Comparison of ENCODE assay signal across 8 cellular contexts in genomic region chr18:72672364-72673151, GRCh38.
DNase-seq lines count a peak whose midpoint lies in the region; ATAC-seq and TF ChIP-seq lines count a peak whose summit lies in the region.

No MANE protein-coding gene starts in this region.

- H3K27me3 ChIP-seq in foreskin keratinocyte (no peaks in the 10 kb centered on the region), thoracic aorta (replicated peaks; ENCODE audit: insufficient read depth) (no peaks in the 10 kb centered on the region)

- no peak overlapping the region for H3K4me3 ChIP-seq in Jurkat, Clone E6-1 (ENCODE audit: low read length)
- no peak overlapping the region for H3K4me3 ChIP-seq in thoracic aorta

- no peak overlapping the region for H3K27ac Mint-ChIP-seq in activated naive CD4-positive, alpha-beta T cell treated with anti-CD3 and anti-CD28 coated beads for 36 hours
- no peak overlapping the region for H3K27ac Mint-ChIP-seq in activated naive CD4-positive, alpha-beta T cell treated with anti-CD3 and anti-CD28 coated beads, Interleukin-2, amount 10 ng/mL, durations not matched to agents 7 days and 5 days

- no peaks in the 10 kb centered on the region for H3K9me3 ChIP-seq in thoracic aorta

- H3K4me3 Mint-ChIP-seq in activated naive CD4-positive, alpha-beta T cell treated with anti-CD3 and anti-CD28 coated beads for 36 hours = no peak overlapping the region
- no peak overlapping the region for H3K4me3 Mint-ChIP-seq in activated naive CD4-positive, alpha-beta T cell treated with anti-CD3 and anti-CD28 coated beads, Interleukin-2, amount 10 ng/mL, durations not matched to agents 7 days and 5 days

- peaks cover 10% of the 10 kb centered on the region for H3K27me3 Mint-ChIP-seq in activated naive CD4-positive, alpha-beta T cell treated with anti-CD3 and anti-CD28 coated beads for 36 hours (ENCODE audit: low read depth)
- peaks cover 4% of the 10 kb centered on the region for H3K27me3 Mint-ChIP-seq in activated naive CD4-positive, alpha-beta T cell treated with anti-CD3 and anti-CD28 coated beads, Interleukin-2, amount 10 ng/mL, durations not matched to agents 7 days and 5 days

- H3K36me3 ChIP-seq in thoracic aorta = no peaks in the 10 kb centered on the region

- no peaks in the 10 kb centered on the region for H3K36me3 Mint-ChIP-seq in activated naive CD4-positive, alpha-beta T cell treated with anti-CD3 and anti-CD28 coated beads for 36 hours (ENCODE audit: low read depth)
- H3K36me3 Mint-ChIP-seq in activated naive CD4-positive, alpha-beta T cell treated with anti-CD3 and anti-CD28 coated beads, Interleukin-2, amount 10 ng/mL, durations not matched to agents 7 days and 5 days = no peaks in the 10 kb centered on the region

- TF ChIP-seq CTCF in foreskin keratinocyte (conservative IDR thresholded peaks at IDR 0.05) (peak; percentile 76), thoracic aorta (IDR thresholded peaks at IDR 0.05) (peak; percentile 10)

- no peaks in the 10 kb centered on the region for H3K4me1 Mint-ChIP-seq in activated naive CD4-positive, alpha-beta T cell treated with anti-CD3 and anti-CD28 coated beads for 36 hours (ENCODE audit: low read depth)
- H3K4me1 Mint-ChIP-seq in activated naive CD4-positive, alpha-beta T cell treated with anti-CD3 and anti-CD28 coated beads, Interleukin-2, amount 10 ng/mL, durations not matched to agents 7 days and 5 days = no peaks in the 10 kb centered on the region

- intact Hi-C loops in activated naive CD4-positive, alpha-beta T cell treated with anti-CD3 and anti-CD28 coated beads for 36 hours (cut with micrococcal nuclease) = loop anchor here (1.0 to 2.0 kb wide), 2 partner anchors 19 to 1890 kb away; no protein-coding TSS in a partner anchor

- CTCF ChIA-PET in activated naive CD4-positive, alpha-beta T cell treated with anti-CD3 and anti-CD28 coated beads for 36 hours (lab: Charles Lee) = interaction anchor here (0.5 to 1.1 kb wide), 5 partner anchors 13 to 856 kb away, joined by 3 to 4 read pairs (median 4); no protein-coding TSS in a partner anchor
- CTCF ChIA-PET in activated naive CD4-positive, alpha-beta T cell treated with anti-CD3 and anti-CD28 coated beads, Interleukin-2, amount 10 ng/mL, durations not matched to agents 7 days and 5 days (lab: Charles Lee) = interaction anchor here (0.9 to 1.1 kb wide), 2 partner anchors 19 kb away, joined by 5 to 7 read pairs; no protein-coding TSS in a partner anchor

- H3K4me1 ChIP-seq in foreskin keratinocyte (no peaks in the 10 kb centered on the region), thoracic aorta (ENCODE audit: control insufficient read depth in 1 of 2, low read depth in 2 of 2) (no peaks in the 10 kb centered on the region)

- ATAC-seq in GM21529 (IDR thresholded peaks at IDR 0.05; ENCODE audit: unreplicated experiment) (peak; percentile 42), SK-N-SH treated with all-trans-retinoic acid at 6 μM for 48 hours (peak; percentile 76), foreskin keratinocyte (peak; percentile 64), thoracic aorta (ENCODE audit: insufficient number of reproducible peaks, low FRiP score, low read depth) (no peak)

- H3K27ac ChIP-seq in foreskin keratinocyte (no peak overlapping the region), thoracic aorta (no peak overlapping the region)

- DNase-seq in activated naive CD4-positive, alpha-beta T cell treated with anti-CD3 and anti-CD28 coated beads for 36 hours = peak; percentile 15
- no peak for DNase-seq in activated naive CD4-positive, alpha-beta T cell treated with anti-CD3 and anti-CD28 coated beads, Interleukin-2, amount 10 ng/mL, durations not matched to agents 7 days and 5 days
- DNase-seq in Jurkat, Clone E6-1 (ENCODE audit: low read depth, low spot score) = peak; percentile 43
- DNase-seq in foreskin keratinocyte (peak in 1 of 2 donors; percentile 16), thoracic aorta (ENCODE audit: low spot score) (no peak)
- DNase-seq in stimulated activated CD4-positive, alpha-beta T cell treated with anti-CD3 and anti-CD28 coated beads, Interleukin-1b, Interleukin-23, amount 100 ng/mL, for 48 hours = no peak

- no peaks in the 10 kb centered on the region for H3K9me3 Mint-ChIP-seq in activated naive CD4-positive, alpha-beta T cell treated with anti-CD3 and anti-CD28 coated beads for 36 hours
- no peaks in the 10 kb centered on the region for H3K9me3 Mint-ChIP-seq in activated naive CD4-positive, alpha-beta T cell treated with anti-CD3 and anti-CD28 coated beads, Interleukin-2, amount 10 ng/mL, durations not matched to agents 7 days and 5 days

TF ChIP-seq in SK-N-SH treated with all-trans-retinoic acid at 6 μM for 48 hours, 23 proteins besides CTCF, POLR2A, EP300 and RAD21:
- TF ChIP-seq ZNF565 (CRISPR knock-in tag; conservative IDR thresholded peaks at IDR 0.05; ENCODE audit: low read depth) (no peak), TOX (CRISPR knock-in tag; IDR thresholded peaks at IDR 0.05; ENCODE audit: borderline replicate concordance) (no peak), POU6F1 (CRISPR knock-in tag; IDR thresholded peaks at IDR 0.05; ENCODE audit: borderline replicate concordance, low read depth) (no peak), ZNF70 (CRISPR knock-in tag; IDR thresholded peaks at IDR 0.05) (no peak), PATZ1 (CRISPR knock-in tag; IDR thresholded peaks at IDR 0.05; ENCODE audit: borderline replicate concordance) (no peak), ZC3H10 (CRISPR knock-in tag; IDR thresholded peaks at IDR 0.05) (no peak), CSDC2 (CRISPR knock-in tag; IDR thresholded peaks at IDR 0.05) (no peak), GLIS3 (CRISPR knock-in tag; IDR thresholded peaks at IDR 0.05) (no peak), RARB (CRISPR knock-in tag; IDR thresholded peaks at IDR 0.05) (no peak), ZNF8 (CRISPR knock-in tag; IDR thresholded peaks at IDR 0.05) (no peak), PPARA (CRISPR knock-in tag; IDR thresholded peaks at IDR 0.05; ENCODE audit: borderline replicate concordance) (no peak), ARNTL (CRISPR knock-in tag; IDR thresholded peaks at IDR 0.05; ENCODE audit: borderline replicate concordance, low read depth) (no peak), OSR1 (CRISPR knock-in tag; IDR thresholded peaks at IDR 0.05) (no peak), ZFP30 (CRISPR knock-in tag; IDR thresholded peaks at IDR 0.05) (no peak), TCF4 (CRISPR knock-in tag; IDR thresholded peaks at IDR 0.05; ENCODE audit: borderline replicate concordance) (no peak)

Comparison
In these comparisons a context has a peak if more than half of its experiments do, and no peak if none do; other contexts are left out.
1. DNase-seq: peak in activated naive CD4-positive, alpha-beta T cell treated with anti-CD3 and anti-CD28 coated beads for 36 hours (single experiment) and Jurkat, Clone E6-1 (single experiment); none in activated naive CD4-positive, alpha-beta T cell treated with anti-CD3 and anti-CD28 coated beads, Interleukin-2, amount 10 ng/mL, durations not matched to agents 7 days and 5 days (single experiment), thoracic aorta (single experiment) and stimulated activated CD4-positive, alpha-beta T cell treated with anti-CD3 and anti-CD28 coated beads, Interleukin-1b, Interleukin-23, amount 100 ng/mL, for 48 hours (single experiment).